12 cellular contexts compared by ENCODE assay signal in the genomic region with DNA sequence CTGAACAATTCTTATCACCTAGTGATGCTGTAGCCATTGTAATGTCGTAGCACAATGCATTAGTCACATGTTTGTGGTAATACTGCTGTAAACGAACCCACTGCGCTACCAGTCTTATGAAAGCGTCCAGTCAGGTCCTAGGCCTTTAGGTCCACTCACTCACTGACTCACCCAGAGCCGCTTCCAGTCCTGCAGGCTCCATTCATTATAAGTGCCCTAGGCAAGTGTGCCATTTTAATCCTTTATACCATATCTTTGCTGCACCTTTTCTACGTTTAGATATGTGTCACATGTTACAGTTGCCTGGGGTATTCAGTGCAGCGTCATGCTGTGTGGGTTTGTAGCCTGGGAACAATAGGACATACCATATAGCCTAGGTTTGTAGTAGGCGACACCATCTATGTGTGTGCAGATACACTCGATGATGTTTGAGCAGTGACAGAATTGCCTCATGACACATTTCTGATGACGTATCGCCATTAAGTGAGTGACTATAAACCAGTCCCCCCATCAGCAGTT. TPM values are rescaled to one million over a fixed set of nuclear protein-coding genes. Genes with fewer than 3 reads are reported as not detected.
DNase-seq lines count a peak whose midpoint lies in the region; ATAC-seq and TF ChIP-seq lines count a peak whose summit lies in the region.
"Had no signal": no experiment of that assay in that cellular context is flagged by ENCODE, and none has a peak within 500 bp of the region (broad histone marks: within the 10 kb centered on the region; RNA-seq: fewer than 3 reads in every experiment).

No MANE protein-coding gene starts in this region.

- peaks cover 96% of the 10 kb centered on the region for H3K79me2 ChIP-seq in mammary epithelial cell (ENCODE audit: insufficient read depth, low read length)
- H3K79me2 ChIP-seq in H9 (ENCODE audit: insufficient read depth, low read length) = peaks cover 45% of the 10 kb centered on the region; the same call in 1 of the 2 replicates

- peaks cover 12% of the 10 kb centered on the region for H3K36me3 Mint-ChIP-seq in natural killer cell treated with Interleukin-12 subunit alpha and Interleukin-12 subunit beta and Interleukin-15 and Interleukin-18, amount 100 ng/mL, for 72 hours
- no peaks in the 10 kb centered on the region for H3K36me3 Mint-ChIP-seq in H9 (ENCODE audit: insufficient read depth in 1 of 3, low read depth in 3 of 3)

- no peak overlapping the region for H2BK12ac ChIP-seq in H9 (ENCODE audit: insufficient read length, low read depth, low read length)

- H3K27ac Mint-ChIP-seq in natural killer cell treated with Interleukin-12 subunit alpha and Interleukin-12 subunit beta and Interleukin-15 and Interleukin-18, amount 100 ng/mL, for 72 hours = peak overlapping the region; percentile 99
- H3K27ac Mint-ChIP-seq in H9 = no peak overlapping the region

- H3K9me3 ChIP-seq in mammary epithelial cell (replicated peaks; ENCODE audit: insufficient read depth, low read length) (no peaks in the 10 kb centered on the region), esophagus muscularis mucosa (no peaks in the 10 kb centered on the region), H9 (ENCODE audit: control insufficient read depth, low read depth, low read length) (no peaks in the 10 kb centered on the region)
- H3K9me3 ChIP-seq: SK-N-SH had no signal

- H3K9ac ChIP-seq in mammary epithelial cell (ENCODE audit: insufficient read depth, low read length) (no peak overlapping the region), H9 (ENCODE audit: extremely low read depth, insufficient read length, low read length) (no peak overlapping the region)
- H3K9ac ChIP-seq: SK-N-SH had no signal

- 78% methylated on average over 11 of the region's 11 CpGs for WGBS in mammary epithelial cell (ENCODE audit: low coverage, missing lambda C conversion rate)
- WGBS in esophagus muscularis mucosa = 85% methylated on average over 11 of the region's 11 CpGs
- no CpG with 5 or more reads among the region's 11 CpGs for WGBS in H9 (ENCODE audit: extremely low coverage, insufficient read length, low lambda C conversion rate)

- no peak overlapping the region for H4K5ac ChIP-seq in H9 (ENCODE audit: insufficient read length, low read depth, low read length)

- no peak overlapping the region for H3K14ac ChIP-seq in H9 (ENCODE audit: insufficient read depth, low read length)

- H3K27ac ChIP-seq in mammary epithelial cell (ENCODE audit: insufficient read depth, low read depth, low read length) (no peak overlapping the region), esophagus muscularis mucosa (replicated peaks in 1 of 4) (no peak overlapping the region), H9 (ENCODE audit: insufficient read length, low read depth, low read length) (no peak overlapping the region)

- H3K27me3 ChIP-seq in mammary epithelial cell (ENCODE audit: insufficient read depth, low read length) (no peaks in the 10 kb centered on the region), esophagus muscularis mucosa (no peaks in the 10 kb centered on the region), H9 (ENCODE audit: insufficient read depth, low read length) (no peaks in the 10 kb centered on the region)

- no peak overlapping the region for H4K91ac ChIP-seq in H9 (ENCODE audit: insufficient read length, low read depth, low read length)

- H2AK5ac ChIP-seq in H9 (ENCODE audit: insufficient read length, low read length) = no peak overlapping the region

- H3K36me3 ChIP-seq in mammary epithelial cell (ENCODE audit: insufficient read depth, low read length) (no peaks in the 10 kb centered on the region), esophagus muscularis mucosa (no peaks in the 10 kb centered on the region)

- in situ Hi-C loops in mammary epithelial cell (cut with MboI; ENCODE audit: low sequenced_read_pairs in 2 of 2) = no loop called here

- H3K4me1 ChIP-seq in mammary epithelial cell (ENCODE audit: insufficient read depth, low read length) (peaks cover 35% of the 10 kb centered on the region), esophagus muscularis mucosa (peaks cover 60 to 86% (median 76%) of the 10 kb centered on the region in 4 donors), H9 (ENCODE audit: insufficient read depth, low read length) (peaks cover 5% of the 10 kb centered on the region; the same call in 1 of the 2 replicates)

- H4K20me1 ChIP-seq in mammary epithelial cell (ENCODE audit: insufficient read depth, low read length) (peaks cover 3% of the 10 kb centered on the region), H9 (ENCODE audit: control insufficient read depth, insufficient read depth, insufficient read length) (peaks cover 4% of the 10 kb centered on the region)

- no peak for TF ChIP-seq CTCF in mammary epithelial cell (conservative IDR thresholded peaks at IDR 0.05 in 1 of 2, IDR thresholded peaks at IDR 0.05 in 1 of 2; ENCODE audit: extremely low read depth in 1 of 2, insufficient read depth in 1 of 2, low read depth in 1 of 2, low read length in 2 of 2)
- TF ChIP-seq CTCF in esophagus muscularis mucosa (IDR thresholded peaks at IDR 0.05) = no peak
- TF ChIP-seq CTCF in H9 (conservative IDR thresholded peaks at IDR 0.05) = no peak

- H3K56ac ChIP-seq in H9 (ENCODE audit: insufficient read length, low read depth, low read length) = no peak overlapping the region

- no peaks in the 10 kb centered on the region for H3K27me3 Mint-ChIP-seq in natural killer cell treated with Interleukin-12 subunit alpha and Interleukin-12 subunit beta and Interleukin-15 and Interleukin-18, amount 100 ng/mL, for 72 hours
- no peaks in the 10 kb centered on the region; the same call in 1 of the 2 replicates for H3K27me3 Mint-ChIP-seq in H9 (ENCODE audit: low read depth)
- H3K27me3 Mint-ChIP-seq: activated CD4-positive, alpha-beta memory T cell treated with anti-CD3 and anti-CD28 coated beads for 36 hours had no signal

- CTCF ChIA-PET in mammary epithelial cell (lab: Charles Lee; ENCODE audit: low non-redundant PET) = no interaction called here

- H3K23me2 ChIP-seq in H9 (ENCODE audit: insufficient read length, low read depth, low read length, poor library complexity, severe bottlenecking) = no peaks in the 10 kb centered on the region

- H3K4me3 ChIP-seq in mammary epithelial cell (replicated peaks in 1 of 3; ENCODE audit: insufficient read depth in 1 of 3, low read depth in 2 of 3, low read length in 3 of 3) = no peak overlapping the region
- H3K4me3 ChIP-seq in esophagus muscularis mucosa = no peak overlapping the region

- no peak overlapping the region for H2BK5ac ChIP-seq in H9 (ENCODE audit: insufficient read length, low read length)

- no peak overlapping the region for H2BK15ac ChIP-seq in H9 (ENCODE audit: low read depth, low read length)

- no peak for TF ChIP-seq EP300 in esophagus muscularis mucosa (IDR thresholded peaks at IDR 0.05)

- H3K4me2 ChIP-seq in mammary epithelial cell (ENCODE audit: insufficient read depth, low read depth, low read length) (no peak overlapping the region), H9 (ENCODE audit: insufficient read depth, insufficient read length, low read length) (no peak overlapping the region)

- H3K23ac ChIP-seq in H9 (ENCODE audit: insufficient read length, low read depth, low read length) = no peak overlapping the region

- H3K18ac ChIP-seq in H9 (ENCODE audit: insufficient read length, low read depth, low read length) = no peak overlapping the region

- H3K9me3 Mint-ChIP-seq in natural killer cell treated with Interleukin-12 subunit alpha and Interleukin-12 subunit beta and Interleukin-15 and Interleukin-18, amount 100 ng/mL, for 72 hours = no peaks in the 10 kb centered on the region
- H3K9me3 Mint-ChIP-seq in H9 = no peaks in the 10 kb centered on the region
- H3K9me3 Mint-ChIP-seq: activated CD4-positive, alpha-beta memory T cell treated with anti-CD3 and anti-CD28 coated beads for 36 hours; activated naive CD4-positive, alpha-beta T cell treated with anti-CD3 and anti-CD28 coated beads, Interleukin-2, amount 50 U/mL, for 72 hours; neural crest cell had no signal

- no peak overlapping the region for H3T11ph ChIP-seq in H9 (ENCODE audit: low read length)

- dilution Hi-C loops in mammary epithelial cell (cut with HindIII; ENCODE audit: low sequenced_read_pairs) = no loop called here

- BruUV-seq in mammary epithelial cell (replicated peaks; lab: Mats Ljungman, UMichigan) = no TSS peak

- no peak overlapping the region for H3K4ac ChIP-seq in H9 (ENCODE audit: low read depth, low read length)

- no peak overlapping the region for H2BK120ac ChIP-seq in H9 (ENCODE audit: low read depth, low read length, poor library complexity, severe bottlenecking)

- no peaks in the 10 kb centered on the region for H3K79me1 ChIP-seq in H9 (ENCODE audit: insufficient read depth, low read depth, low read length, poor library complexity, severe bottlenecking)

- DNase-seq in EL = peak; percentile 95
- DNase-seq in NCI-H226 = peak; percentile 60
- DNase-seq in mammary epithelial cell = peak; percentile 57
- DNase-seq in natural killer cell treated with Interleukin-12 subunit alpha and Interleukin-12 subunit beta and Interleukin-15 and Interleukin-18, amount 100 ng/mL, for 72 hours (ENCODE audit: low spot score) = no peak
- DNase-seq in esophagus muscularis mucosa (ENCODE audit: extremely low spot score) = no peak
- DNase-seq in H9 = no peak
- DNase-seq in activated CD4-positive, alpha-beta T cell treated with anti-CD3 and anti-CD28 coated beads, Interleukin-2, amount 50 U/mL, for 48 hours = no peak
- DNase-seq in cortex of kidney (lab: John Stamatoyannopoulos, UW) = no peak
- DNase-seq: activated CD4-positive, alpha-beta memory T cell treated with anti-CD3 and anti-CD28 coated beads for 36 hours; SK-N-SH had no signal

- peak; percentile 57 to 62 for ATAC-seq in natural killer cell treated with Interleukin-12 subunit alpha and Interleukin-12 subunit beta and Interleukin-15 and Interleukin-18, amount 100 ng/mL, for 72 hours
- ATAC-seq: activated naive CD4-positive, alpha-beta T cell treated with anti-CD3 and anti-CD28 coated beads, Interleukin-2, amount 50 U/mL, for 72 hours had no signal

- intact Hi-C loops in mammary epithelial cell (cut with micrococcal nuclease) = no loop called here
- intact Hi-C loops in esophagus muscularis mucosa (cut with DNase I) = loop anchor here (5.0 kb wide), 1 partner anchor 43 kb away; no protein-coding TSS in a partner anchor

- H2BK20ac ChIP-seq in H9 (ENCODE audit: low read depth, low read length, poor library complexity, severe bottlenecking) = no peak overlapping the region

- H3K4me1 Mint-ChIP-seq in natural killer cell treated with Interleukin-12 subunit alpha and Interleukin-12 subunit beta and Interleukin-15 and Interleukin-18, amount 100 ng/mL, for 72 hours (ENCODE audit: low read depth in 2 of 2) = peaks cover 80 to 88% of the 10 kb centered on the region in 2 donors
- H3K4me1 Mint-ChIP-seq in H9 = peaks cover 41 to 46% of the 10 kb centered on the region in 2 experiments

- H3K4me3 Mint-ChIP-seq in natural killer cell treated with Interleukin-12 subunit alpha and Interleukin-12 subunit beta and Interleukin-15 and Interleukin-18, amount 100 ng/mL, for 72 hours = peak overlapping the region; percentile 95
- no peak overlapping the region for H3K4me3 Mint-ChIP-seq in H9
- H3K4me3 Mint-ChIP-seq: activated CD4-positive, alpha-beta memory T cell treated with anti-CD3 and anti-CD28 coated beads for 36 hours; neural crest cell had no signal

- no peak for TF ChIP-seq POLR2A in esophagus muscularis mucosa (IDR thresholded peaks at IDR 0.05; ENCODE audit: low read depth)

- no peak overlapping the region for H2AFZ ChIP-seq in mammary epithelial cell (ENCODE audit: low read depth, low read length)
- H2AFZ ChIP-seq in H9 (ENCODE audit: low read length) = no peak overlapping the region

- no peak overlapping the region for H4K8ac ChIP-seq in H9 (replicated peaks; ENCODE audit: insufficient read length, low read depth, low read length)

RNA-seq across cellular contexts. Expression of a gene that starts 15.4 kb away (rescaled TPM):
- total RNA-seq in mammary epithelial cell (100 to 1,000 TPM; 120 to 171 TPM), esophagus muscularis mucosa (10 to 100 TPM; 43.6 to 75.3 (median 58.4) TPM), H9 (2021) (62.9 and 66.7 TPM in 2 replicates)
- 23.0 TPM for polyA plus RNA-seq in mammary epithelial cell
- polyA minus RNA-seq in mammary epithelial cell = 227 TPM
- 100 to 1,000 TPM; 290 to 377 TPM for total RNA-seq in natural killer cell treated with Interleukin-12 subunit alpha and Interleukin-12 subunit beta and Interleukin-15 and Interleukin-18, amount 100 ng/mL, for 72 hours

Comparison
In these comparisons a context has a peak if more than half of its experiments do, and no peak if none do; other contexts are left out.
1. DNase-seq: peak in EL (single experiment), NCI-H226 (single experiment) and mammary epithelial cell (single experiment); none in natural killer cell treated with Interleukin-12 subunit alpha and Interleukin-12 subunit beta and Interleukin-15 and Interleukin-18, amount 100 ng/mL, for 72 hours (single experiment), esophagus muscularis mucosa (single experiment), H9 (single experiment), activated CD4-positive, alpha-beta T cell treated with anti-CD3 and anti-CD28 coated beads, Interleukin-2, amount 50 U/mL, for 48 hours (0 of 2) and cortex of kidney (single experiment).
2. H3K27ac Mint-ChIP-seq: peak in natural killer cell treated with Interleukin-12 subunit alpha and Interleukin-12 subunit beta and Interleukin-15 and Interleukin-18, amount 100 ng/mL, for 72 hours (2 of 2); none in H9 (0 of 3).